In genomic region chr2:240685771-240686371, GRCh38 we compare ENCODE assay signal across 15 cellular contexts. TPM values are rescaled to one million over a fixed set of nuclear protein-coding genes. Genes with fewer than 3 reads are reported as not detected.
DNase-seq lines count a peak whose midpoint lies in the region; ATAC-seq, FAIRE-seq and TF ChIP-seq lines count a peak whose summit lies in the region.
"Had no signal": no experiment of that assay in that cellular context is flagged by ENCODE, and none has a peak within 500 bp of the region (broad histone marks: within the 10 kb centered on the region; RNA-seq: fewer than 3 reads in every experiment).

No MANE protein-coding gene starts in this region.

- H3K4me3 ChIP-seq in HepG2 (replicated peaks in 1 of 3; ENCODE audit: insufficient read depth in 1 of 3, low read depth in 2 of 3, low read length in 3 of 3): no peak overlapping the region
- H3K4me3 ChIP-seq in spleen: no peak overlapping the region

- H3K4me2 ChIP-seq in HepG2 (ENCODE audit: low read depth, low read length): no peak overlapping the region

- FAIRE-seq in GM12892 (lab: Jason Lieb, UNC) (no peak), HepG2 (lab: Jason Lieb, UNC) (no peak)

- TF ChIP-seq EP300 in HepG2 (IDR thresholded peaks at IDR 0.05; ENCODE audit: low read depth in 2 of 2, low read length in 2 of 2) (no peak), HepG2 (CRISPR knock-in tag; IDR thresholded peaks at IDR 0.05; ENCODE audit: borderline replicate concordance) (no peak)

- H3K27me3 ChIP-seq in HepG2 (ENCODE audit: control insufficient read depth in 1 of 2, insufficient read depth in 2 of 2, low read length in 2 of 2): peaks cover 26 to 50% of the 10 kb centered on the region in 2 experiments
- no peaks in the 10 kb centered on the region for H3K27me3 ChIP-seq in spleen (replicated peaks in 1 of 7)

- no peaks in the 10 kb centered on the region for H3K36me3 ChIP-seq in HepG2 (replicated peaks in 1 of 2; ENCODE audit: control insufficient read depth in 1 of 2, insufficient read depth in 2 of 2, low read length in 2 of 2)
- H3K36me3 ChIP-seq in spleen: no peaks in the 10 kb centered on the region

- H3K9me3 ChIP-seq in HepG2 (ENCODE audit: low read length) (no peaks in the 10 kb centered on the region), spleen (no peaks in the 10 kb centered on the region)

- TF ChIP-seq RAD21 in HepG2 (CRISPR knock-in tag; IDR thresholded peaks at IDR 0.05): no peak

- POLR2A ChIA-PET in HepG2 (lab: Yijun Ruan, JAX): interaction anchor here (0.8 kb wide), 1 partner anchor 59 kb away, joined by 3 read pairs; no protein-coding TSS in a partner anchor

- in situ Hi-C loops in HepG2 (cut with HindIII; ENCODE audit: extremely low pct_ligation_motif_present, low pct_unique_long_range_greater_than_20kb): no loop called here

- ATAC-seq in HepG2 (no peak), HG02759 (IDR thresholded peaks at IDR 0.05; ENCODE audit: unreplicated experiment) (no peak)
- no peak for ATAC-seq in stimulated activated naive CD8-positive, alpha-beta T cell treated with anti-CD3 and anti-CD28 coated beads, Interleukin-15, Interleukin-2, amounts not matched to agents 100 U/mL and 50 U/mL, for 24 hours
- ATAC-seq: stimulated activated memory B cell treated with anti-CD40 and anti-IgM and Interleukin-4, amounts not matched to agents 10 μg/mL and 1 μg/mL and 100 μg/mL, for 72 hours had no signal

- peak; percentile 59 for DNase-seq in COLO668 (lab: John Stamatoyannopoulos, UW; ENCODE audit: unreplicated experiment)
- DNase-seq in GM12892 (ENCODE audit: insufficient read length): peak; percentile 36
- peak; percentile 59 for DNase-seq in NOMO-1 treated with DMSO at 0.1 percent for 48 hours (lab: John Stamatoyannopoulos, UW; ENCODE audit: unreplicated experiment)
- DNase-seq in HepG2 (ENCODE audit: low spot score): no peak
- DNase-seq in mucosa of gallbladder (ENCODE audit: low spot score): no peak
- DNase-seq in spleen: no peak
- DNase-seq in stimulated activated naive CD8-positive, alpha-beta T cell treated with anti-CD3 and anti-CD28 coated beads, Interleukin-15, Interleukin-2, amounts not matched to agents 100 U/mL and 50 U/mL, for 24 hours: no peak
- DNase-seq: activated CD4-positive, CD25-positive, alpha-beta regulatory T cell; activated naive CD4-positive, alpha-beta T cell; central memory CD4-positive, alpha-beta T cell; NCI-H1694; Right ventricle myocardium superior had no signal

- H3K4me1 ChIP-seq in HepG2 (ENCODE audit: insufficient read depth, low read length) (no peaks in the 10 kb centered on the region), spleen (peaks cover 0 to 8% (median 0%) of the 10 kb centered on the region in 6 donors)

- CTCF ChIA-PET in HepG2 (lab: Yijun Ruan, JAX; ENCODE audit: low intra/inter-chr PET ratio, low total read pairs): no interaction called here

- intact Hi-C loops in HepG2 (cut with micrococcal nuclease; ENCODE audit: unreplicated experiment): no loop called here
- intact Hi-C loops in spleen (cut with DNase I; ENCODE audit: low total_unique reads): no loop called here

- no peak for TF ChIP-seq CTCF in HepG2 (CRISPR knock-in tag; IDR thresholded peaks at IDR 0.05)
- no peak for TF ChIP-seq CTCF in spleen (IDR thresholded peaks at IDR 0.05 in 8 of 11, conservative IDR thresholded peaks at IDR 0.05 in 3 of 11)

- H2AFZ ChIP-seq in HepG2 (ENCODE audit: low read length): no peak overlapping the region

- H3K9ac ChIP-seq in HepG2 (ENCODE audit: insufficient read depth, low read depth, low read length): no peak overlapping the region

- no peaks in the 10 kb centered on the region for H4K20me1 ChIP-seq in HepG2 (ENCODE audit: insufficient read depth, low read length)

- TF ChIP-seq POLR2A in GM12892 (IDR thresholded peaks at IDR 0.05; ENCODE audit: low read depth, low read length): no peak
- no peak for TF ChIP-seq POLR2A in HepG2 (IDR thresholded peaks at IDR 0.05; ENCODE audit: insufficient read depth in 1 of 2, low read depth in 2 of 2, low read length in 2 of 2)
- no peak for TF ChIP-seq POLR2A in spleen (IDR thresholded peaks at IDR 0.05)

- WGBS in HepG2 (ENCODE audit: low lambda C conversion rate): 6% methylated on average over 8 of the region's 10 CpGs
- WGBS in spleen, 5 donors: 67 to 86% (median 78%) methylated on average over 4 to 10 of the region's 10 CpGs

- BruUV-seq in HepG2 (replicated peaks; lab: Mats Ljungman, UMichigan): no TSS peak

- no peak overlapping the region for H3K27ac ChIP-seq in HepG2 (ENCODE audit: extremely low read length, insufficient read depth, low read length)
- no peak overlapping the region for H3K27ac ChIP-seq in spleen

- H3K79me2 ChIP-seq in HepG2 (ENCODE audit: insufficient read depth, low read length): no peaks in the 10 kb centered on the region

TF ChIP-seq in HepG2, 621 proteins besides CTCF, POLR2A, EP300 and RAD21:
- TF ChIP-seq RBM39 (IDR thresholded peaks at IDR 0.05; ENCODE audit: low read depth, low read length, poor library complexity, severe bottlenecking) (no peak), NRL (CRISPR knock-in tag; IDR thresholded peaks at IDR 0.05; ENCODE audit: borderline replicate concordance) (no peak), EZH2 (conservative IDR thresholded peaks at IDR 0.05; ENCODE audit: low read depth, low read length) (peak; percentile 61; the same call in 1 of the 2 replicates)

RNA-seq across cellular contexts. Expression of gene AQP12B, which starts 3.2 kb away (rescaled TPM):
- not detected for polyA plus RNA-seq in GM12892 (2012; ENCODE audit: missing spikeins)
- not detected in 2 replicates for total RNA-seq in HepG2 (2016; rRNA removed; fragmentation: Illumina TruSeq; extraction: Trizol)
- total RNA-seq in HepG2 (2016; cell fraction: cytosol; rRNA removed; fragmentation: Illumina TruSeq; extraction: Trizol; ENCODE audit: low read depth): not detected in 2 replicates
- total RNA-seq in HepG2 (2016; cell fraction: insoluble cytoplasmic fraction; rRNA removed; fragmentation: Illumina TruSeq; extraction: Trizol): not detected in 2 replicates
- not detected in 2 replicates for total RNA-seq in HepG2 (2016; cell fraction: membrane; rRNA removed; fragmentation: Illumina TruSeq; extraction: Trizol)
- total RNA-seq in HepG2 (2016; cell fraction: nucleus; rRNA removed; fragmentation: Illumina TruSeq; extraction: Trizol): 0.13 TPM in 1 of 2 replicates, not detected in the other
- not detected in 2 replicates for polyA plus RNA-seq in HepG2 (2011; rRNA removed)
- polyA plus RNA-seq in HepG2 (2011; cell fraction: cytosol; rRNA removed): not detected in 2 replicates
- polyA plus RNA-seq in HepG2 (2011; cell fraction: nucleus; rRNA removed): 0.09 and 0.10 TPM in 2 replicates
- polyA plus RNA-seq in HepG2 (2012): not detected in 2 replicates
- polyA plus RNA-seq in HepG2 (2016; cell fraction: cytosol; fragmentation: Illumina TruSeq; extraction: Trizol; ENCODE audit: low read depth): not detected in 2 replicates
- not detected in 2 replicates for polyA plus RNA-seq in HepG2 (2016; cell fraction: insoluble cytoplasmic fraction; fragmentation: Illumina TruSeq; extraction: Trizol; ENCODE audit: low read depth)
- polyA plus RNA-seq in HepG2 (2016; cell fraction: membrane; fragmentation: Illumina TruSeq; extraction: Trizol; ENCODE audit: low read depth): not detected in 2 replicates
- polyA plus RNA-seq in HepG2 (2016; cell fraction: nucleus; fragmentation: Illumina TruSeq; extraction: Trizol; ENCODE audit: insufficient read depth, low read depth): not detected in 2 replicates
- 0.10 TPM in 1 of 2 replicates, not detected in the other for polyA minus RNA-seq in HepG2 (2011; rRNA and poly(A)+ RNA removed; ENCODE audit: low replicate concordance)
- not detected in 2 replicates for polyA minus RNA-seq in HepG2 (2011; cell fraction: cytosol; rRNA and poly(A)+ RNA removed)
- not detected in 2 replicates for polyA minus RNA-seq in HepG2 (2011; cell fraction: nucleus; rRNA and poly(A)+ RNA removed)
- total RNA-seq in mucosa of gallbladder: not detected
- under 1 TPM in 1 of 7 donors, not detected in 6; 0.95 TPM for total RNA-seq in spleen
- polyA plus RNA-seq in spleen: 1 to 10 TPM in 1 of 3 donors, under 1 TPM in 1, not detected in 1; 0.03 to 1.8 TPM
- total RNA-seq: neural crest cell, Right ventricle myocardium superior had no signal

RNA-seq across cellular contexts. Expression of gene AQP12A, which starts 5.8 kb away (rescaled TPM):
- polyA plus RNA-seq in GM12892 (2012; ENCODE audit: missing spikeins): not detected
- total RNA-seq in HepG2 (2016; rRNA removed; fragmentation: Illumina TruSeq; extraction: Trizol): not detected in 2 replicates
- not detected in 2 replicates for total RNA-seq in HepG2 (2016; cell fraction: cytosol; rRNA removed; fragmentation: Illumina TruSeq; extraction: Trizol; ENCODE audit: low read depth)
- total RNA-seq in HepG2 (2016; cell fraction: insoluble cytoplasmic fraction; rRNA removed; fragmentation: Illumina TruSeq; extraction: Trizol): not detected in 2 replicates
- not detected in 2 replicates for total RNA-seq in HepG2 (2016; cell fraction: membrane; rRNA removed; fragmentation: Illumina TruSeq; extraction: Trizol)
- not detected in 2 replicates for total RNA-seq in HepG2 (2016; cell fraction: nucleus; rRNA removed; fragmentation: Illumina TruSeq; extraction: Trizol)
- polyA plus RNA-seq in HepG2 (2011; rRNA removed): 0.20 TPM in 1 of 2 replicates, not detected in the other
- not detected in 2 replicates for polyA plus RNA-seq in HepG2 (2011; cell fraction: cytosol; rRNA removed)
- not detected in 2 replicates for polyA plus RNA-seq in HepG2 (2011; cell fraction: nucleus; rRNA removed)
- polyA plus RNA-seq in HepG2 (2012): not detected in 2 replicates
- polyA plus RNA-seq in HepG2 (2016; cell fraction: cytosol; fragmentation: Illumina TruSeq; extraction: Trizol; ENCODE audit: low read depth): not detected in 2 replicates
- polyA plus RNA-seq in HepG2 (2016; cell fraction: insoluble cytoplasmic fraction; fragmentation: Illumina TruSeq; extraction: Trizol; ENCODE audit: low read depth): not detected in 2 replicates
- not detected in 2 replicates for polyA plus RNA-seq in HepG2 (2016; cell fraction: membrane; fragmentation: Illumina TruSeq; extraction: Trizol; ENCODE audit: low read depth)
- not detected in 2 replicates for polyA plus RNA-seq in HepG2 (2016; cell fraction: nucleus; fragmentation: Illumina TruSeq; extraction: Trizol; ENCODE audit: insufficient read depth, low read depth)
- 0.30 TPM in 1 of 2 replicates, not detected in the other for polyA minus RNA-seq in HepG2 (2011; rRNA and poly(A)+ RNA removed; ENCODE audit: low replicate concordance)
- polyA minus RNA-seq in HepG2 (2011; cell fraction: cytosol; rRNA and poly(A)+ RNA removed): not detected in 2 replicates
- polyA minus RNA-seq in HepG2 (2011; cell fraction: nucleus; rRNA and poly(A)+ RNA removed): not detected in 2 replicates
- not detected for total RNA-seq in mucosa of gallbladder
- total RNA-seq in spleen: 1 to 10 TPM in 1 of 7 donors, not detected in 6; 1.6 TPM
- polyA plus RNA-seq in spleen: 1 to 10 TPM in 1 of 3 donors, not detected in 2; 1.8 TPM
- total RNA-seq: neural crest cell, Right ventricle myocardium superior had no signal

Comparison
In these comparisons a context has a peak if more than half of its experiments do, and no peak if none do; other contexts are left out.
1. DNase-seq: peak in COLO668 (single experiment), GM12892 (single experiment) and NOMO-1 treated with DMSO at 0.1 percent for 48 hours (single experiment); none in HepG2 (single experiment), mucosa of gallbladder (single experiment), spleen (single experiment) and stimulated activated naive CD8-positive, alpha-beta T cell treated with anti-CD3 and anti-CD28 coated beads, Interleukin-15, Interleukin-2, amounts not matched to agents 100 U/mL and 50 U/mL, for 24 hours (single experiment).